24 cellular contexts compared by ENCODE assay signal in the genomic region with DNA sequence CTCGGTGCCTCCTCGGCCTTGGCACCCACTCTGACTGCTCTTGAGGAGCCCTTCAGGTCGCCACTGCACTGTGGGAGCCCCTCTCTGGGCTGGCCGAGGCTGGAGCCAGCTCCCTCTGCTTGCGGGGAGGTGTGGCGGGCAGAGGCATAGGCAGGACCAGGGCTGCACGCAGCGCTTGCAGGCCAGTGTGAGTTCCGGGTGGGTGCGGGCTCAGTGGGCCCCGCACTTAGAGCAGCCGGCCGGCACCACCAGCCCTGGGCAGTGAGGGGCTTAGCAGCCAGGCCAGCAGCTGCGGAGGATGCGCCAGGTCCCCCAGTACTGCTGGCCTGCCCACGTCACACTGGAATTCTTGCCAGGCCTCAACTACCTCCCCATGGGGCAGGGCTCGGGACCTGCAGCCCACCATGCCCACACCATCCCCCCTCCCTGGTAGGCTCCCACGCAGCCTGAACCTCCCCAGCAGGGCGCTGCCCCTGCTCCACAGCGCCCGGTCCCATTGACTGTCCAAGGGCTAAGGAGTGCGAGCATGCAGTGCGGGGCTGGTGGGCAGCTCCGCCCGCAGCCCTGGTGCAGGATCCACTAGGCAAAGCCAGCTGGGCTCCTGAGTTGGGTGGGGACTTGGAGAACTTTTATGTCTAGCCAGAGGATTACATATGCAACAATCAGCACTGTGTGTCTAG.
"Had no signal": no experiment of that assay in that cellular context is flagged by ENCODE, and none has a peak within 500 bp of the region (broad histone marks: within the 10 kb centered on the region; RNA-seq: fewer than 3 reads in every experiment).

No MANE protein-coding gene starts in this region.

- H3K4me1 ChIP-seq: colonic mucosa, esophagus squamous epithelium, heart right ventricle, pancreas, right lobe of liver, stomach, thyroid gland, uterus had no signal

- ATAC-seq: left lobe of liver, pancreas had no signal

- FAIRE-seq: pancreas had no signal

- H3K27ac ChIP-seq: colonic mucosa, epithelial cell of prostate, esophagus squamous epithelium, heart right ventricle, neutrophil, pancreas, right lobe of liver, stomach, thyroid gland, uterus had no signal

- DNase-seq: colonic mucosa; effector CD8-positive, alpha-beta T cell; endodermal cell; esophagus squamous epithelium; foreskin melanocyte; glutamatergic neuron; heart right ventricle; hippocampal formation; islet precursor cell; natural killer cell; right lobe of liver; stimulated activated CD4-positive, alpha-beta T cell treated with anti-CD3 and anti-CD28 coated beads, Interleukin-12 subunit alpha, Interleukin-12 subunit beta, amount 100 ng/mL, for 4 hours; stimulated activated CD4-positive, alpha-beta T cell treated with anti-CD3 and anti-CD28 coated beads, Interleukin-1b, Interleukin-23, amount 100 ng/mL, for 48 hours; stimulated activated CD4-positive, alpha-beta T cell treated with anti-CD3 and anti-CD28 coated beads, Interleukin-4, amount 100 ng/mL, for 24 hours; stimulated activated naive B cell treated with anti-CD40 and anti-IgM and Interleukin-4, amounts not matched to agents 10 μg/mL and 1 μg/mL and 100 μg/mL, for 72 hours; stomach; thyroid gland; uterus had no signal

- H3K27me3 ChIP-seq: colonic mucosa, esophagus squamous epithelium, heart right ventricle, neutrophil, pancreas, right lobe of liver, stomach, thyroid gland, uterus had no signal

- H3K4me3 ChIP-seq: colonic mucosa, esophagus squamous epithelium, heart right ventricle, lung, pancreas, right lobe of liver, smooth muscle cell, stomach, thyroid gland, uterus had no signal

- H3K36me3 ChIP-seq: colonic mucosa, esophagus squamous epithelium, heart right ventricle, neutrophil, pancreas, right lobe of liver, stomach, thyroid gland, uterus had no signal

- H3K9me3 ChIP-seq: colonic mucosa, pancreas, right lobe of liver, thyroid gland, uterus had no signal
